Comparison of ENCODE assay signal across 8 cellular contexts in genomic region chr11:12963789-12964536, GRCh38. TPM values are rescaled to one million over a fixed set of nuclear protein-coding genes. Genes with fewer than 3 reads are reported as not detected.
DNase-seq lines count a peak whose midpoint lies in the region; ATAC-seq and TF ChIP-seq lines count a peak whose summit lies in the region.

No MANE protein-coding gene starts in this region.

- H3K4me1 Mint-ChIP-seq in GM23338 (no peaks in the 10 kb centered on the region; the same call in 2 of the 3 replicates), T-helper 17 cell (peaks cover 2% of the 10 kb centered on the region)

- H3K9me3 Mint-ChIP-seq in GM23338: no peaks in the 10 kb centered on the region

- no peaks in the 10 kb centered on the region for H3K9me2 ChIP-seq in GM23338 (ENCODE audit: insufficient read depth)
- no peaks in the 10 kb centered on the region for H3K9me2 ChIP-seq in hepatocyte (replicated peaks; ENCODE audit: insufficient read depth)

- no peak overlapping the region for H3K4me2 ChIP-seq in GM23338
- H3K4me2 ChIP-seq in hepatocyte: no peak overlapping the region
- H3K4me2 ChIP-seq in smooth muscle cell: peak overlapping the region; percentile 45

- H3K27ac Mint-ChIP-seq in GM23338 (no peak overlapping the region), T-helper 17 cell (no peak overlapping the region)

- H3K27ac ChIP-seq in GM23338 (ENCODE audit: low read depth) (no peak overlapping the region), hepatocyte (no peak overlapping the region), smooth muscle cell (ENCODE audit: low read depth) (no peak overlapping the region)

- H3K4me1 ChIP-seq in GM23338 (ENCODE audit: insufficient read depth) (no peaks in the 10 kb centered on the region), hepatocyte (ENCODE audit: insufficient read depth) (no peaks in the 10 kb centered on the region), smooth muscle cell (ENCODE audit: low read depth) (no peaks in the 10 kb centered on the region)

- H3K9me3 ChIP-seq in MG63 (no peaks in the 10 kb centered on the region), T-helper 17 cell (ENCODE audit: control insufficient read depth, low read length, poor library complexity, severe bottlenecking) (no peaks in the 10 kb centered on the region), hepatocyte (ENCODE audit: low read depth) (no peaks in the 10 kb centered on the region), smooth muscle cell (replicated peaks; ENCODE audit: low read depth) (no peaks in the 10 kb centered on the region)

- peaks cover 7% of the 10 kb centered on the region for H3K27me3 Mint-ChIP-seq in GM23338 (ENCODE audit: insufficient read depth, low read depth, poor library complexity)
- peaks cover 70% of the 10 kb centered on the region for H3K27me3 Mint-ChIP-seq in T-helper 17 cell

- H3K9ac ChIP-seq in smooth muscle cell (ENCODE audit: low read depth): no peak overlapping the region

- in situ Hi-C loops in G401 (cut with HindIII; ENCODE audit: low sequenced_read_pairs): no loop called here

- no peak overlapping the region for H3K4me3 ChIP-seq in GM23338
- H3K4me3 ChIP-seq in MG63: no peak overlapping the region
- no peak overlapping the region for H3K4me3 ChIP-seq in hepatocyte
- H3K4me3 ChIP-seq in smooth muscle cell: no peak overlapping the region

- TF ChIP-seq CTCF in GM23338 (conservative IDR thresholded peaks at IDR 0.05; ENCODE audit: low read depth in 2 of 2) (peak; percentile 95 to 96), hepatocyte (IDR thresholded peaks at IDR 0.05; ENCODE audit: poor library complexity) (peak; percentile 91), smooth muscle cell (IDR thresholded peaks at IDR 0.05; ENCODE audit: borderline replicate concordance, insufficient read depth, poor library complexity, severe bottlenecking) (peak; percentile 96)

- H3K36me3 ChIP-seq in GM23338 (ENCODE audit: insufficient read depth) (no peaks in the 10 kb centered on the region), MG63 (no peaks in the 10 kb centered on the region), hepatocyte (replicated peaks; ENCODE audit: insufficient read depth, low read depth) (no peaks in the 10 kb centered on the region), smooth muscle cell (ENCODE audit: low read depth) (no peaks in the 10 kb centered on the region)

- H2AFZ ChIP-seq in GM23338 (peak overlapping the region; percentile 73; the same call in 1 of the 2 replicates), hepatocyte (no peak overlapping the region), smooth muscle cell (ENCODE audit: low read depth) (no peak overlapping the region)

- WGBS in hepatocyte (ENCODE audit: low lambda C conversion rate, missing lambda C conversion rate): 21% methylated on average over 13 of the region's 13 CpGs
- 25% methylated on average over 13 of the region's 13 CpGs for WGBS in smooth muscle cell (ENCODE audit: low lambda C conversion rate)

- ATAC-seq in GM23338 (peak; percentile 99), T-helper 17 cell (peak; percentile 80), GM21528 (IDR thresholded peaks at IDR 0.05; ENCODE audit: low FRiP score, unreplicated experiment) (no peak)

- peak; percentile 44 for DNase-seq in G401 (ENCODE audit: low spot score)
- peak; percentile 88 for DNase-seq in GM23338 (ENCODE audit: low spot score)
- peak; percentile 43 for DNase-seq in MG63
- peak; percentile 20 to 58 (median 23) for DNase-seq in T-helper 17 cell
- peak in 54 of 58 donors; percentile 1 to 74 (median 38) for DNase-seq in anterior cingulate cortex (lab: John Stamatoyannopoulos, UW)
- peak; percentile 83 for DNase-seq in hepatocyte (ENCODE audit: low spot score)
- DNase-seq in smooth muscle cell (lab: John Stamatoyannopoulos, UW; ENCODE audit: unreplicated experiment): peak; percentile 18

- H3K27me3 ChIP-seq in GM23338 (ENCODE audit: insufficient read depth): no peaks in the 10 kb centered on the region
- no peaks in the 10 kb centered on the region for H3K27me3 ChIP-seq in MG63
- no peaks in the 10 kb centered on the region for H3K27me3 ChIP-seq in hepatocyte
- no peaks in the 10 kb centered on the region for H3K27me3 ChIP-seq in smooth muscle cell (ENCODE audit: low read depth)

- H3K36me3 Mint-ChIP-seq in GM23338 (ENCODE audit: low read depth): no peaks in the 10 kb centered on the region
- peaks cover 2% of the 10 kb centered on the region for H3K36me3 Mint-ChIP-seq in T-helper 17 cell (ENCODE audit: low read depth)

- H3F3A ChIP-seq in GM23338 (replicated peaks; ENCODE audit: low read depth) (no peaks in the 10 kb centered on the region), smooth muscle cell (ENCODE audit: low read depth) (no peaks in the 10 kb centered on the region)

- H3K79me2 ChIP-seq in GM23338 (replicated peaks; ENCODE audit: insufficient read depth) (no peaks in the 10 kb centered on the region), hepatocyte (no peaks in the 10 kb centered on the region), smooth muscle cell (ENCODE audit: low read depth) (no peaks in the 10 kb centered on the region)

- H3K4me3 Mint-ChIP-seq in GM23338 (no peak overlapping the region), T-helper 17 cell (no peak overlapping the region)

- no peaks in the 10 kb centered on the region for H4K20me1 ChIP-seq in GM23338 (replicated peaks; ENCODE audit: insufficient read depth)
- H4K20me1 ChIP-seq in hepatocyte (ENCODE audit: insufficient read depth, poor library complexity, severe bottlenecking): no peaks in the 10 kb centered on the region
- H4K20me1 ChIP-seq in smooth muscle cell (ENCODE audit: low read depth): no peaks in the 10 kb centered on the region

TF ChIP-seq in GM23338, 12 proteins besides CTCF, POLR2A, EP300 and RAD21:
- no peak for TF ChIP-seq ZNF331 (CRISPR knock-in tag; IDR thresholded peaks at IDR 0.05; ENCODE audit: low read depth)

RNA-seq across cellular contexts. Expression of gene RASSF10, which starts 45.2 kb away (rescaled TPM):
- total RNA-seq in G401 (2014; rRNA removed; shearing (Covaris generic)): not detected in 2 replicates
- 1.8 and 4.0 TPM in 2 replicates for total RNA-seq in GM23338 (2014; rRNA removed; shearing (Covaris generic))
- polyA plus RNA-seq in GM23338 (2016; fragmentation: Nextera tagmentation; extraction: Ambion mirVana): 0.13 and 0.52 TPM in 2 replicates
- total RNA-seq in MG63 (2014; rRNA removed; shearing (Covaris generic); ENCODE audit: low replicate concordance): not detected in 2 replicates
- not detected for total RNA-seq in T-helper 17 cell
- 9.5 and 9.6 TPM in 2 replicates for total RNA-seq in hepatocyte
- 0.17 and 0.53 TPM in 2 replicates for polyA plus RNA-seq in hepatocyte
- total RNA-seq in smooth muscle cell: 1.7 and 2.2 TPM in 2 replicates
- polyA plus RNA-seq in smooth muscle cell: 0.07 TPM in 1 of 2 replicates, not detected in the other

Comparison
In these comparisons a context has a peak if more than half of its experiments do, and no peak if none do; other contexts are left out.
1. DNase-seq: peak in every context shown above with its lines; median percentile 88 in GM23338; 83 in hepatocyte; 44 in G401; 43 in MG63; 38 in anterior cingulate cortex; 23 in T-helper 17 cell; 18 in smooth muscle cell.